ENCODE assay signal across 28 cellular contexts in genomic region chr6:96781557-96781956, GRCh38.
"Had no signal": no experiment of that assay in that cellular context is flagged by ENCODE, and none has a peak within 500 bp of the region (broad histone marks: within the 10 kb centered on the region; RNA-seq: fewer than 3 reads in every experiment).

No MANE protein-coding gene starts in this region.

- DNase-seq: stimulated activated CD4-positive, alpha-beta T cell treated with anti-CD3 and anti-CD28 coated beads, Interleukin-2, amount 100 ng/mL, for 48 hours; stimulated activated CD4-positive, alpha-beta T cell treated with anti-CD3 and anti-CD28 coated beads, Interleukin-4, amount 100 ng/mL, for 1 hour; stimulated activated CD4-positive, alpha-beta T cell treated with anti-CD3 and anti-CD28 coated beads, Interleukin-4, amount 100 ng/mL, for 24 hours; stimulated activated CD4-positive, alpha-beta T cell treated with anti-CD3 and anti-CD28 coated beads, Interleukin-4, amount 100 ng/mL, for 4 hours; stimulated activated CD8-positive, alpha-beta memory T cell treated with anti-CD3 and anti-CD28 coated beads, Interleukin-4, amount 100 ng/mL, for 48 hours; stimulated activated naive B cell treated with anti-CD40 and anti-IgM and Interleukin-4, amounts not matched to agents 10 μg/mL and 1 μg/mL and 100 μg/mL, for 72 hours; stimulated activated naive CD4-positive, alpha-beta T cell; stimulated activated naive CD4-positive, alpha-beta T cell treated with Interleukin-2 at 50 U/mL for 16 hours; stimulated activated naive CD8-positive, alpha-beta T cell treated with anti-CD3 and anti-CD28 coated beads, Interleukin-15, amount 100 ng/mL, for 72 hours; stimulated activated naive CD8-positive, alpha-beta T cell treated with anti-CD3 and anti-CD28 coated beads, Interleukin-15, Interleukin-2, amounts not matched to agents 100 U/mL and 50 U/mL, for 24 hours; stomach; substantia nigra; testis; thyroid gland; tibial artery; transverse colon; trophoblast cell; upper lobe of left lung; upper lobe of right lung; uterus had no signal

- H3K9me3 ChIP-seq: stomach, suprapubic skin, testis, thoracic aorta, thyroid gland, tibial artery, tibial nerve, transverse colon, upper lobe of left lung, upper lobe of right lung, uterus, vagina had no signal

- H3K27ac Mint-ChIP-seq: stimulated activated effector memory CD8-positive, alpha-beta T cell treated with anti-CD3 and anti-CD28 coated beads, Interleukin-12 subunit alpha, Interleukin-12 subunit beta, amount 100 ng/mL, for 72 hours; stimulated activated memory B cell treated with anti-CD40 and anti-IgM and Interleukin-4, amounts not matched to agents 10 μg/mL and 1 μg/mL and 100 μg/mL, for 72 hours; stimulated activated naive B cell treated with anti-CD40 and anti-IgM and Interleukin-4, amounts not matched to agents 10 μg/mL and 1 μg/mL and 100 μg/mL, for 72 hours; stimulated activated naive CD8-positive, alpha-beta T cell treated with anti-CD3 and anti-CD28 coated beads, Interleukin-15, amount 100 ng/mL, for 72 hours; stimulated activated naive CD8-positive, alpha-beta T cell treated with anti-CD3 and anti-CD28 coated beads, Interleukin-15, Interleukin-2, amounts not matched to agents 100 ng/mL and 50 ng/mL, for 24 hours; type B pancreatic cell had no signal

- H3K4me3 Mint-ChIP-seq: stimulated activated effector memory CD8-positive, alpha-beta T cell treated with anti-CD3 and anti-CD28 coated beads, Interleukin-12 subunit alpha, Interleukin-12 subunit beta, amount 100 ng/mL, for 72 hours; stimulated activated memory B cell treated with anti-CD40 and anti-IgM and Interleukin-4, amounts not matched to agents 10 μg/mL and 1 μg/mL and 100 μg/mL, for 72 hours; stimulated activated naive B cell treated with anti-CD40 and anti-IgM and Interleukin-4, amounts not matched to agents 10 μg/mL and 1 μg/mL and 100 μg/mL, for 72 hours; stimulated activated naive CD8-positive, alpha-beta T cell treated with anti-CD3 and anti-CD28 coated beads, Interleukin-15, amount 100 ng/mL, for 72 hours; stimulated activated naive CD8-positive, alpha-beta T cell treated with anti-CD3 and anti-CD28 coated beads, Interleukin-15, Interleukin-2, amounts not matched to agents 100 ng/mL and 50 ng/mL, for 24 hours; type B pancreatic cell had no signal

- H3K27me3 ChIP-seq: stomach, suprapubic skin, testis, thyroid gland, tibial artery, tibial nerve, transverse colon, upper lobe of left lung, upper lobe of right lung, uterus, vagina had no signal

- H3K4me1 Mint-ChIP-seq: stimulated activated effector memory CD8-positive, alpha-beta T cell treated with anti-CD3 and anti-CD28 coated beads, Interleukin-12 subunit alpha, Interleukin-12 subunit beta, amount 100 ng/mL, for 72 hours; stimulated activated memory B cell treated with anti-CD40 and anti-IgM and Interleukin-4, amounts not matched to agents 10 μg/mL and 1 μg/mL and 100 μg/mL, for 72 hours; stimulated activated naive B cell treated with anti-CD40 and anti-IgM and Interleukin-4, amounts not matched to agents 10 μg/mL and 1 μg/mL and 100 μg/mL, for 72 hours; stimulated activated naive CD8-positive, alpha-beta T cell treated with anti-CD3 and anti-CD28 coated beads, Interleukin-15, amount 100 ng/mL, for 72 hours had no signal

- H3K36me3 ChIP-seq: stomach, suprapubic skin, thoracic aorta, thyroid gland, tibial artery, tibial nerve, transverse colon, upper lobe of left lung, upper lobe of right lung, uterus, vagina had no signal

- H3K9me3 Mint-ChIP-seq: stimulated activated effector memory CD8-positive, alpha-beta T cell treated with anti-CD3 and anti-CD28 coated beads, Interleukin-12 subunit alpha, Interleukin-12 subunit beta, amount 100 ng/mL, for 72 hours; stimulated activated memory B cell treated with anti-CD40 and anti-IgM and Interleukin-4, amounts not matched to agents 10 μg/mL and 1 μg/mL and 100 μg/mL, for 72 hours; stimulated activated naive B cell treated with anti-CD40 and anti-IgM and Interleukin-4, amounts not matched to agents 10 μg/mL and 1 μg/mL and 100 μg/mL, for 72 hours; stimulated activated naive CD8-positive, alpha-beta T cell treated with anti-CD3 and anti-CD28 coated beads, Interleukin-15, amount 100 ng/mL, for 72 hours; stimulated activated naive CD8-positive, alpha-beta T cell treated with anti-CD3 and anti-CD28 coated beads, Interleukin-15, Interleukin-2, amounts not matched to agents 100 ng/mL and 50 ng/mL, for 24 hours; type B pancreatic cell had no signal

- H3K36me3 Mint-ChIP-seq: stimulated activated effector memory CD8-positive, alpha-beta T cell treated with anti-CD3 and anti-CD28 coated beads, Interleukin-12 subunit alpha, Interleukin-12 subunit beta, amount 100 ng/mL, for 72 hours; stimulated activated memory B cell treated with anti-CD40 and anti-IgM and Interleukin-4, amounts not matched to agents 10 μg/mL and 1 μg/mL and 100 μg/mL, for 72 hours; stimulated activated naive B cell treated with anti-CD40 and anti-IgM and Interleukin-4, amounts not matched to agents 10 μg/mL and 1 μg/mL and 100 μg/mL, for 72 hours; type B pancreatic cell had no signal

- H3K27ac ChIP-seq: stomach, suprapubic skin, testis, thoracic aorta, thyroid gland, tibial artery, tibial nerve, transverse colon, upper lobe of left lung, upper lobe of right lung, uterus, vagina had no signal

- H3K4me1 ChIP-seq: stomach, suprapubic skin, testis, thyroid gland, tibial artery, tibial nerve, transverse colon, upper lobe of left lung, upper lobe of right lung, uterus had no signal

- H3K27me3 Mint-ChIP-seq: stimulated activated memory B cell treated with anti-CD40 and anti-IgM and Interleukin-4, amounts not matched to agents 10 μg/mL and 1 μg/mL and 100 μg/mL, for 72 hours; stimulated activated naive CD8-positive, alpha-beta T cell treated with anti-CD3 and anti-CD28 coated beads, Interleukin-15, Interleukin-2, amounts not matched to agents 100 ng/mL and 50 ng/mL, for 24 hours; type B pancreatic cell had no signal

- H3K4me3 ChIP-seq: stomach, suprapubic skin, testis, thoracic aorta, thyroid gland, tibial artery, tibial nerve, transverse colon, upper lobe of left lung, upper lobe of right lung, uterus, vagina had no signal

- ATAC-seq: stimulated activated effector memory CD8-positive, alpha-beta T cell treated with anti-CD3 and anti-CD28 coated beads, Interleukin-12 subunit alpha, Interleukin-12 subunit beta, amount 100 ng/mL, for 72 hours; stimulated activated memory B cell treated with anti-CD40 and anti-IgM and Interleukin-4, amounts not matched to agents 10 μg/mL and 1 μg/mL and 100 μg/mL, for 72 hours; stimulated activated naive B cell treated with anti-CD40 and anti-IgM and Interleukin-4, amounts not matched to agents 10 μg/mL and 1 μg/mL and 100 μg/mL, for 72 hours; stimulated activated naive CD8-positive, alpha-beta T cell treated with anti-CD3 and anti-CD28 coated beads, Interleukin-15, amount 100 ng/mL, for 72 hours; stimulated activated naive CD8-positive, alpha-beta T cell treated with anti-CD3 and anti-CD28 coated beads, Interleukin-15, Interleukin-2, amounts not matched to agents 100 U/mL and 50 U/mL, for 24 hours; upper lobe of right lung had no signal
